ENCODE assay signal across 1 cellular context in the genomic region with DNA sequence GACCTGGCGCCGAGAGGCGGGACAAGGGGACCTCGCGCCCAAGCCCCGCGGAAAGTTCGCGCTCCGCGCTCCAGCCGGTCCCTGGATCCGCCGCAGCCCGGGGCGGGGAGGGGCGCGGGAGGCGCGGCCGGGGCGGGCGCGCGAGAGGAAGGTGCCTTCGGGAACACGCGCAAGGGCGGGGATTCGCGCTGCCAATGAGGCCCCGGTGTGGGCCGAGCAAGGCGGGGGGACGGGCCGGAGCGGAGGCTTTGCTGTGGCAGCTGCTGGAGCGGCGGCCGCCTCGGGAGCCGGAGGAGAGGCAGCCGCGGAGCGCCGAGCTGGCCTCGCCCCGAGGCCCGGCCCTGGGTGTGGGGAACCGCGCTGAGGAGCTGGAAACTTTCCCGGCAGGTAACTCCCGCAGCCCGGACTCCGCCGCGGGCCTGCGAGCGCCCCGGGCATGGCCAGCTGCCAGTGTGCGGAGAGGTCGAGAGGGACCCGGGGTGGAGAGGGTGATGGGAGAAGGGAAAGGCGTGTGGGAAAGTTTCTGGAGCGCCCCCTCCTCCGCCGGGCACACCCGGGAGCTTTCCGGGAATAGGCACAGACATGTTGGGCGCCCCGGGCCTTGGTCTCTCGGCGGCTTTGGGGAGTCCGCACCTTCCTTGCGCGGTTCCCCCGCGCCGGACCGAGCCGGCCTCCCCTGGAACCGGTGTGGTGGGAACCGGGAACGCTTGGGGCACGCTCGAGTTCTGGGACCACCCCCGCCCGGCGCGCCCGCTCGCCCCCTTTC.
TF ChIP-seq lines count a peak whose summit lies in the region.

A gene (plus strand): TSS at position 245 of the 766 bp plus-strand sequence. CDS start 97,271 bp downstream, outside the sequence.

TF ChIP-seq in HepG2, 621 proteins besides CTCF, POLR2A, EP300 and RAD21 (continued from another document and continues in another):
- TF ChIP-seq, protein P1, sequence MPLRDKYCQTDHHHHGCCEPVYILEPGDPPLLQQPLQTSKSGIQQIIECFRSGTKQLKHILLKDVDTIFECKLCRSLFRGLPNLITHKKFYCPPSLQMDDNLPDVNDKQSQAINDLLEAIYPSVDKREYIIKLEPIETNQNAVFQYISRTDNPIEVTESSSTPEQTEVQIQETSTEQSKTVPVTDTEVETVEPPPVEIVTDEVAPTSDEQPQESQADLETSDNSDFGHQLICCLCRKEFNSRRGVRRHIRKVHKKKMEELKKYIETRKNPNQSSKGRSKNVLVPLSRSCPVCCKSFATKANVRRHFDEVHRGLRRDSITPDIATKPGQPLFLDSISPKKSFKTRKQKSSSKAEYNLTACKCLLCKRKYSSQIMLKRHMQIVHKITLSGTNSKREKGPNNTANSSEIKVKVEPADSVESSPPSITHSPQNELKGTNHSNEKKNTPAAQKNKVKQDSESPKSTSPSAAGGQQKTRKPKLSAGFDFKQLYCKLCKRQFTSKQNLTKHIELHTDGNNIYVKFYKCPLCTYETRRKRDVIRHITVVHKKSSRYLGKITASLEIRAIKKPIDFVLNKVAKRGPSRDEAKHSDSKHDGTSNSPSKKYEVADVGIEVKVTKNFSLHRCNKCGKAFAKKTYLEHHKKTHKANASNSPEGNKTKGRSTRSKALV (CRISPR knock-in tag; IDR thresholded peaks at IDR 0.05) = peak; percentile 94
- TF ChIP-seq ZNF430 (CRISPR knock-in tag; IDR thresholded peaks at IDR 0.05) = no peak
- no peak for TF ChIP-seq HMGA1 (CRISPR knock-in tag; conservative IDR thresholded peaks at IDR 0.05)
- TF ChIP-seq ZBTB1 (CRISPR knock-in tag; IDR thresholded peaks at IDR 0.05; ENCODE audit: borderline replicate concordance) = no peak
- TF ChIP-seq SMARCE1 (IDR thresholded peaks at IDR 0.05; ENCODE audit: borderline replicate concordance) = no peak
- TF ChIP-seq SNAI1 (CRISPR knock-in tag; IDR thresholded peaks at IDR 0.05; ENCODE audit: borderline replicate concordance) = no peak
- peak; percentile 46; the same call in 1 of the 2 replicates for TF ChIP-seq ZNF768 (CRISPR knock-in tag; IDR thresholded peaks at IDR 0.05)
- TF ChIP-seq CAMTA2 (CRISPR knock-in tag; IDR thresholded peaks at IDR 0.05; ENCODE audit: borderline replicate concordance) = no peak
- TF ChIP-seq, protein P2, sequence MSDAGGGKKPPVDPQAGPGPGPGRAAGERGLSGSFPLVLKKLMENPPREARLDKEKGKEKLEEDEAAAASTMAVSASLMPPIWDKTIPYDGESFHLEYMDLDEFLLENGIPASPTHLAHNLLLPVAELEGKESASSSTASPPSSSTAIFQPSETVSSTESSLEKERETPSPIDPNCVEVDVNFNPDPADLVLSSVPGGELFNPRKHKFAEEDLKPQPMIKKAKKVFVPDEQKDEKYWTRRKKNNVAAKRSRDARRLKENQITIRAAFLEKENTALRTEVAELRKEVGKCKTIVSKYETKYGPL (CRISPR knock-in tag; IDR thresholded peaks at IDR 0.05) = no peak
- no peak for TF ChIP-seq MED8 (CRISPR knock-in tag; IDR thresholded peaks at IDR 0.05; ENCODE audit: insufficient replicate concordance)
- TF ChIP-seq, protein P3, sequence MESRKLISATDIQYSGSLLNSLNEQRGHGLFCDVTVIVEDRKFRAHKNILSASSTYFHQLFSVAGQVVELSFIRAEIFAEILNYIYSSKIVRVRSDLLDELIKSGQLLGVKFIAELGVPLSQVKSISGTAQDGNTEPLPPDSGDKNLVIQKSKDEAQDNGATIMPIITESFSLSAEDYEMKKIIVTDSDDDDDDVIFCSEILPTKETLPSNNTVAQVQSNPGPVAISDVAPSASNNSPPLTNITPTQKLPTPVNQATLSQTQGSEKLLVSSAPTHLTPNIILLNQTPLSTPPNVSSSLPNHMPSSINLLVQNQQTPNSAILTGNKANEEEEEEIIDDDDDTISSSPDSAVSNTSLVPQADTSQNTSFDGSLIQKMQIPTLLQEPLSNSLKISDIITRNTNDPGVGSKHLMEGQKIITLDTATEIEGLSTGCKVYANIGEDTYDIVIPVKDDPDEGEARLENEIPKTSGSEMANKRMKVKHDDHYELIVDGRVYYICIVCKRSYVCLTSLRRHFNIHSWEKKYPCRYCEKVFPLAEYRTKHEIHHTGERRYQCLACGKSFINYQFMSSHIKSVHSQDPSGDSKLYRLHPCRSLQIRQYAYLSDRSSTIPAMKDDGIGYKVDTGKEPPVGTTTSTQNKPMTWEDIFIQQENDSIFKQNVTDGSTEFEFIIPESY (CRISPR knock-in tag; IDR thresholded peaks at IDR 0.05) = no peak
- TF ChIP-seq RAD51 (IDR thresholded peaks at IDR 0.05; ENCODE audit: borderline replicate concordance) = no peak
- no peak for TF ChIP-seq ZNF24 (IDR thresholded peaks at IDR 0.05)
- TF ChIP-seq SOX13 (IDR thresholded peaks at IDR 0.05) = no peak
- no peak for TF ChIP-seq SOX13 (CRISPR knock-in tag; conservative IDR thresholded peaks at IDR 0.05 in 1 of 2, IDR thresholded peaks at IDR 0.05 in 1 of 2)
- no peak; the same call in 1 of the 2 replicates for TF ChIP-seq MYC (CRISPR knock-in tag; IDR thresholded peaks at IDR 0.05; ENCODE audit: borderline replicate concordance)
- TF ChIP-seq, protein P4, sequence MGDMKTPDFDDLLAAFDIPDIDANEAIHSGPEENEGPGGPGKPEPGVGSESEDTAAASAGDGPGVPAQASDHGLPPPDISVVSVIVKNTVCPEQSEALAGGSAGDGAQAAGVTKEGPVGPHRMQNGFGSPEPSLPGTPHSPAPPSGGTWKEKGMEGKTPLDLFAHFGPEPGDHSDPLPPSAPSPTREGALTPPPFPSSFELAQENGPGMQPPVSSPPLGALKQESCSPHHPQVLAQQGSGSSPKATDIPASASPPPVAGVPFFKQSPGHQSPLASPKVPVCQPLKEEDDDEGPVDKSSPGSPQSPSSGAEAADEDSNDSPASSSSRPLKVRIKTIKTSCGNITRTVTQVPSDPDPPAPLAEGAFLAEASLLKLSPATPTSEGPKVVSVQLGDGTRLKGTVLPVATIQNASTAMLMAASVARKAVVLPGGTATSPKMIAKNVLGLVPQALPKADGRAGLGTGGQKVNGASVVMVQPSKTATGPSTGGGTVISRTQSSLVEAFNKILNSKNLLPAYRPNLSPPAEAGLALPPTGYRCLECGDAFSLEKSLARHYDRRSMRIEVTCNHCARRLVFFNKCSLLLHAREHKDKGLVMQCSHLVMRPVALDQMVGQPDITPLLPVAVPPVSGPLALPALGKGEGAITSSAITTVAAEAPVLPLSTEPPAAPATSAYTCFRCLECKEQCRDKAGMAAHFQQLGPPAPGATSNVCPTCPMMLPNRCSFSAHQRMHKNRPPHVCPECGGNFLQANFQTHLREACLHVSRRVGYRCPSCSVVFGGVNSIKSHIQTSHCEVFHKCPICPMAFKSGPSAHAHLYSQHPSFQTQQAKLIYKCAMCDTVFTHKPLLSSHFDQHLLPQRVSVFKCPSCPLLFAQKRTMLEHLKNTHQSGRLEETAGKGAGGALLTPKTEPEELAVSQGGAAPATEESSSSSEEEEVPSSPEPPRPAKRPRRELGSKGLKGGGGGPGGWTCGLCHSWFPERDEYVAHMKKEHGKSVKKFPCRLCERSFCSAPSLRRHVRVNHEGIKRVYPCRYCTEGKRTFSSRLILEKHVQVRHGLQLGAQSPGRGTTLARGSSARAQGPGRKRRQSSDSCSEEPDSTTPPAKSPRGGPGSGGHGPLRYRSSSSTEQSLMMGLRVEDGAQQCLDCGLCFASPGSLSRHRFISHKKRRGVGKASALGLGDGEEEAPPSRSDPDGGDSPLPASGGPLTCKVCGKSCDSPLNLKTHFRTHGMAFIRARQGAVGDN (CRISPR knock-in tag; IDR thresholded peaks at IDR 0.05) = peak; percentile 87
- no peak; the same call in 1 of the 2 replicates for TF ChIP-seq ZNF615 (CRISPR knock-in tag; IDR thresholded peaks at IDR 0.05; ENCODE audit: borderline replicate concordance)
- TF ChIP-seq, protein P5, sequence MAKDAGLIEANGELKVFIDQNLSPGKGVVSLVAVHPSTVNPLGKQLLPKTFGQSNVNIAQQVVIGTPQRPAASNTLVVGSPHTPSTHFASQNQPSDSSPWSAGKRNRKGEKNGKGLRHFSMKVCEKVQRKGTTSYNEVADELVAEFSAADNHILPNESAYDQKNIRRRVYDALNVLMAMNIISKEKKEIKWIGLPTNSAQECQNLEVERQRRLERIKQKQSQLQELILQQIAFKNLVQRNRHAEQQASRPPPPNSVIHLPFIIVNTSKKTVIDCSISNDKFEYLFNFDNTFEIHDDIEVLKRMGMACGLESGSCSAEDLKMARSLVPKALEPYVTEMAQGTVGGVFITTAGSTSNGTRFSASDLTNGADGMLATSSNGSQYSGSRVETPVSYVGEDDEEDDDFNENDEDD (CRISPR knock-in tag; IDR thresholded peaks at IDR 0.05; ENCODE audit: borderline replicate concordance) = peak; percentile 85; the same call in 1 of the 2 replicates
- no peak; the same call in 1 of the 2 replicates for TF ChIP-seq ZIK1 (CRISPR knock-in tag; IDR thresholded peaks at IDR 0.05; ENCODE audit: borderline replicate concordance, low read depth)
- no peak for TF ChIP-seq ZNF264 (CRISPR knock-in tag; IDR thresholded peaks at IDR 0.05)
- no peak for TF ChIP-seq KDM5A (IDR thresholded peaks at IDR 0.05; ENCODE audit: borderline replicate concordance, low read length)
- no peak; the same call in 1 of the 2 replicates for TF ChIP-seq TMF1 (CRISPR knock-in tag; IDR thresholded peaks at IDR 0.05; ENCODE audit: low read depth)
- TF ChIP-seq NFYB (CRISPR knock-in tag; IDR thresholded peaks at IDR 0.05) = peak; percentile 62
- no peak for TF ChIP-seq RNF2 (conservative IDR thresholded peaks at IDR 0.05; ENCODE audit: low read depth)
- TF ChIP-seq TCF12 (IDR thresholded peaks at IDR 0.05) = no peak
- TF ChIP-seq TCF12 (CRISPR knock-in tag; IDR thresholded peaks at IDR 0.05) = no peak
- TF ChIP-seq, protein P6, sequence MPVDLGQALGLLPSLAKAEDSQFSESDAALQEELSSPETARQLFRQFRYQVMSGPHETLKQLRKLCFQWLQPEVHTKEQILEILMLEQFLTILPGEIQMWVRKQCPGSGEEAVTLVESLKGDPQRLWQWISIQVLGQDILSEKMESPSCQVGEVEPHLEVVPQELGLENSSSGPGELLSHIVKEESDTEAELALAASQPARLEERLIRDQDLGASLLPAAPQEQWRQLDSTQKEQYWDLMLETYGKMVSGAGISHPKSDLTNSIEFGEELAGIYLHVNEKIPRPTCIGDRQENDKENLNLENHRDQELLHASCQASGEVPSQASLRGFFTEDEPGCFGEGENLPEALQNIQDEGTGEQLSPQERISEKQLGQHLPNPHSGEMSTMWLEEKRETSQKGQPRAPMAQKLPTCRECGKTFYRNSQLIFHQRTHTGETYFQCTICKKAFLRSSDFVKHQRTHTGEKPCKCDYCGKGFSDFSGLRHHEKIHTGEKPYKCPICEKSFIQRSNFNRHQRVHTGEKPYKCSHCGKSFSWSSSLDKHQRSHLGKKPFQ (CRISPR knock-in tag; IDR thresholded peaks at IDR 0.05; ENCODE audit: insufficient replicate concordance) = peak; percentile 55
- TF ChIP-seq TGIF2 (CRISPR knock-in tag; IDR thresholded peaks at IDR 0.05) = no peak
- no peak for TF ChIP-seq ZNF282 (IDR thresholded peaks at IDR 0.05; ENCODE audit: partially characterized antibody)
- TF ChIP-seq, protein P7, sequence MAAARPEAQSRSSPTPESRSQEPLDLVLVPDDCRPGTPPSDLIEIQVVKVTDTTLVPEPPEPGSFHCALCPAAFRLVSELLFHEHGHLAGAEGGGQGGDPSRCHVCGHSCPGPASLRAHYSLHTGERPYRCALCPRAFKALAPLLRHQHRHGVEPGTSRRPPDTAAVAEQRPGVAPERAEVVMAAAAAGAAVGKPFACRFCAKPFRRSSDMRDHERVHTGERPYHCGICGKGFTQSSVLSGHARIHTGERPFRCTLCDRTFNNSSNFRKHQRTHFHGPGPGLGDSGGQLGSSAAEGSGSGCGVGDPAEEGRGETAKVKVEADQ (CRISPR knock-in tag; IDR thresholded peaks at IDR 0.05; ENCODE audit: borderline replicate concordance) = no peak
- TF ChIP-seq ZNF484 (CRISPR knock-in tag; IDR thresholded peaks at IDR 0.05; ENCODE audit: borderline replicate concordance, low read depth) = no peak
- no peak for TF ChIP-seq TBL1XR1 (IDR thresholded peaks at IDR 0.05; ENCODE audit: borderline replicate concordance, low read length, partially characterized antibody)
- no peak; the same call in 1 of the 2 replicates for TF ChIP-seq ISX (CRISPR knock-in tag; conservative IDR thresholded peaks at IDR 0.05)
- no peak for TF ChIP-seq ETV6 (CRISPR knock-in tag; conservative IDR thresholded peaks at IDR 0.05)
- TF ChIP-seq ZNF841 (CRISPR knock-in tag; IDR thresholded peaks at IDR 0.05; ENCODE audit: borderline replicate concordance) = no peak
- TF ChIP-seq, protein P8, sequence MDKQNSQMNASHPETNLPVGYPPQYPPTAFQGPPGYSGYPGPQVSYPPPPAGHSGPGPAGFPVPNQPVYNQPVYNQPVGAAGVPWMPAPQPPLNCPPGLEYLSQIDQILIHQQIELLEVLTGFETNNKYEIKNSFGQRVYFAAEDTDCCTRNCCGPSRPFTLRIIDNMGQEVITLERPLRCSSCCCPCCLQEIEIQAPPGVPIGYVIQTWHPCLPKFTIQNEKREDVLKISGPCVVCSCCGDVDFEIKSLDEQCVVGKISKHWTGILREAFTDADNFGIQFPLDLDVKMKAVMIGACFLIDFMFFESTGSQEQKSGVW (CRISPR knock-in tag; IDR thresholded peaks at IDR 0.05; ENCODE audit: borderline replicate concordance) = no peak
- no peak for TF ChIP-seq JARID2 (CRISPR knock-in tag; IDR thresholded peaks at IDR 0.05; ENCODE audit: insufficient replicate concordance)
- TF ChIP-seq FOXM1 (CRISPR knock-in tag; IDR thresholded peaks at IDR 0.05) = no peak
- TF ChIP-seq, protein P9, sequence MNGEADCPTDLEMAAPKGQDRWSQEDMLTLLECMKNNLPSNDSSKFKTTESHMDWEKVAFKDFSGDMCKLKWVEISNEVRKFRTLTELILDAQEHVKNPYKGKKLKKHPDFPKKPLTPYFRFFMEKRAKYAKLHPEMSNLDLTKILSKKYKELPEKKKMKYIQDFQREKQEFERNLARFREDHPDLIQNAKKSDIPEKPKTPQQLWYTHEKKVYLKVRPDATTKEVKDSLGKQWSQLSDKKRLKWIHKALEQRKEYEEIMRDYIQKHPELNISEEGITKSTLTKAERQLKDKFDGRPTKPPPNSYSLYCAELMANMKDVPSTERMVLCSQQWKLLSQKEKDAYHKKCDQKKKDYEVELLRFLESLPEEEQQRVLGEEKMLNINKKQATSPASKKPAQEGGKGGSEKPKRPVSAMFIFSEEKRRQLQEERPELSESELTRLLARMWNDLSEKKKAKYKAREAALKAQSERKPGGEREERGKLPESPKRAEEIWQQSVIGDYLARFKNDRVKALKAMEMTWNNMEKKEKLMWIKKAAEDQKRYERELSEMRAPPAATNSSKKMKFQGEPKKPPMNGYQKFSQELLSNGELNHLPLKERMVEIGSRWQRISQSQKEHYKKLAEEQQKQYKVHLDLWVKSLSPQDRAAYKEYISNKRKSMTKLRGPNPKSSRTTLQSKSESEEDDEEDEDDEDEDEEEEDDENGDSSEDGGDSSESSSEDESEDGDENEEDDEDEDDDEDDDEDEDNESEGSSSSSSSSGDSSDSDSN (CRISPR knock-in tag; IDR thresholded peaks at IDR 0.05) = peak; percentile 88
